ENCODE assay signal across 1 cellular context in genomic region chr2:46326231-46326980, GRCh38.
TF ChIP-seq lines count a peak whose summit lies in the region.

No MANE protein-coding gene starts in this region.

TF ChIP-seq in HepG2, 621 proteins besides CTCF, POLR2A, EP300 and RAD21 (continued from another document and continues in another):
- peak; percentile 84 for TF ChIP-seq RERE (CRISPR knock-in tag; IDR thresholded peaks at IDR 0.05; ENCODE audit: low read depth)
- TF ChIP-seq SIN3B (IDR thresholded peaks at IDR 0.05; ENCODE audit: low read length): no peak
- TF ChIP-seq, protein P1, sequence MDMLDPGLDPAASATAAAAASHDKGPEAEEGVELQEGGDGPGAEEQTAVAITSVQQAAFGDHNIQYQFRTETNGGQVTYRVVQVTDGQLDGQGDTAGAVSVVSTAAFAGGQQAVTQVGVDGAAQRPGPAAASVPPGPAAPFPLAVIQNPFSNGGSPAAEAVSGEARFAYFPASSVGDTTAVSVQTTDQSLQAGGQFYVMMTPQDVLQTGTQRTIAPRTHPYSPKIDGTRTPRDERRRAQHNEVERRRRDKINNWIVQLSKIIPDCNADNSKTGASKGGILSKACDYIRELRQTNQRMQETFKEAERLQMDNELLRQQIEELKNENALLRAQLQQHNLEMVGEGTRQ (IDR thresholded peaks at IDR 0.05; ENCODE audit: low read depth, low read length): peak; percentile 97
- TF ChIP-seq, protein P1 (CRISPR knock-in tag; IDR thresholded peaks at IDR 0.05; ENCODE audit: borderline replicate concordance): peak; percentile 98; the same call in 1 of the 2 replicates
- TF ChIP-seq POLR2AphosphoS5 (IDR thresholded peaks at IDR 0.05; ENCODE audit: low read depth, low read length): no peak
- TF ChIP-seq RFX3 (CRISPR knock-in tag; IDR thresholded peaks at IDR 0.05): no peak
- no peak for TF ChIP-seq SRSF1 (optimal IDR thresholded peaks at IDR 0.05; ENCODE audit: low read depth, low read length)
- TF ChIP-seq HNF4A (CRISPR knock-in tag; IDR thresholded peaks at IDR 0.05): peak; percentile 82
- peak; percentile 67 for TF ChIP-seq ZFY (CRISPR knock-in tag; IDR thresholded peaks at IDR 0.05)
- peak; percentile 87 for TF ChIP-seq ZNF607 (CRISPR knock-in tag; IDR thresholded peaks at IDR 0.05; ENCODE audit: borderline replicate concordance)
- TF ChIP-seq, protein P2, sequence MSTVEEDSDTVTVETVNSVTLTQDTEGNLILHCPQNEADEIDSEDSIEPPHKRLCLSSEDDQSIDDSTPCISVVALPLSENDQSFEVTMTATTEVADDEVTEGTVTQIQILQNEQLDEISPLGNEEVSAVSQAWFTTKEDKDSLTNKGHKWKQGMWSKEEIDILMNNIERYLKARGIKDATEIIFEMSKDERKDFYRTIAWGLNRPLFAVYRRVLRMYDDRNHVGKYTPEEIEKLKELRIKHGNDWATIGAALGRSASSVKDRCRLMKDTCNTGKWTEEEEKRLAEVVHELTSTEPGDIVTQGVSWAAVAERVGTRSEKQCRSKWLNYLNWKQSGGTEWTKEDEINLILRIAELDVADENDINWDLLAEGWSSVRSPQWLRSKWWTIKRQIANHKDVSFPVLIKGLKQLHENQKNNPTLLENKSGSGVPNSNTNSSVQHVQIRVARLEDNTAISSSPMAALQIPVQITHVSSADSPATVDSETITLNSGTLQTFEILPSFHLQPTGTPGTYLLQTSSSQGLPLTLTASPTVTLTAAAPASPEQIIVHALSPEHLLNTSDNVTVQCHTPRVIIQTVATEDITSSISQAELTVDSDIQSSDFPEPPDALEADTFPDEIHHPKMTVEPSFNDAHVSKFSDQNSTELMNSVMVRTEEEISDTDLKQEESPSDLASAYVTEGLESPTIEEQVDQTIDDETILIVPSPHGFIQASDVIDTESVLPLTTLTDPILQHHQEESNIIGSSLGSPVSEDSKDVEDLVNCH (CRISPR knock-in tag; IDR thresholded peaks at IDR 0.05): peak; percentile 56; the same call in 1 of the 2 replicates
- peak; percentile 53; the same call in 1 of the 2 replicates for TF ChIP-seq ZNF598 (CRISPR knock-in tag; IDR thresholded peaks at IDR 0.05; ENCODE audit: borderline replicate concordance)
- TF ChIP-seq PRDM4 (CRISPR knock-in tag; IDR thresholded peaks at IDR 0.05; ENCODE audit: borderline replicate concordance): no peak
- TF ChIP-seq ZNF33A (CRISPR knock-in tag; IDR thresholded peaks at IDR 0.05; ENCODE audit: borderline replicate concordance): 0 out of 2 replicates have a peak, but pooled peaks have one; percentile 51
- no peak for TF ChIP-seq GTF2F1 (IDR thresholded peaks at IDR 0.05; ENCODE audit: low read length)
- TF ChIP-seq, protein P3, sequence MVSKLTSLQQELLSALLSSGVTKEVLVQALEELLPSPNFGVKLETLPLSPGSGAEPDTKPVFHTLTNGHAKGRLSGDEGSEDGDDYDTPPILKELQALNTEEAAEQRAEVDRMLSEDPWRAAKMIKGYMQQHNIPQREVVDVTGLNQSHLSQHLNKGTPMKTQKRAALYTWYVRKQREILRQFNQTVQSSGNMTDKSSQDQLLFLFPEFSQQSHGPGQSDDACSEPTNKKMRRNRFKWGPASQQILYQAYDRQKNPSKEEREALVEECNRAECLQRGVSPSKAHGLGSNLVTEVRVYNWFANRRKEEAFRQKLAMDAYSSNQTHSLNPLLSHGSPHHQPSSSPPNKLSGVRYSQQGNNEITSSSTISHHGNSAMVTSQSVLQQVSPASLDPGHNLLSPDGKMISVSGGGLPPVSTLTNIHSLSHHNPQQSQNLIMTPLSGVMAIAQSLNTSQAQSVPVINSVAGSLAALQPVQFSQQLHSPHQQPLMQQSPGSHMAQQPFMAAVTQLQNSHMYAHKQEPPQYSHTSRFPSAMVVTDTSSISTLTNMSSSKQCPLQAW (CRISPR knock-in tag; IDR thresholded peaks at IDR 0.05): peak; percentile 89
- TF ChIP-seq FOXC1 (CRISPR knock-in tag; IDR thresholded peaks at IDR 0.05; ENCODE audit: borderline replicate concordance): peak; percentile 59; the same call in 1 of the 2 replicates
- TF ChIP-seq ZNF710 (CRISPR knock-in tag; IDR thresholded peaks at IDR 0.05; ENCODE audit: borderline replicate concordance): peak; percentile 99
- TF ChIP-seq ZNF24 (IDR thresholded peaks at IDR 0.05): 0 out of 2 replicates have a peak, but pooled peaks have one; percentile 16
- peak; percentile 29; the same call in 1 of the 2 replicates for TF ChIP-seq MEIS2 (CRISPR knock-in tag; IDR thresholded peaks at IDR 0.05)
- TF ChIP-seq KDM4B (CRISPR knock-in tag; IDR thresholded peaks at IDR 0.05): peak; percentile 80; the same call in 1 of the 2 replicates
- TF ChIP-seq, protein P4, sequence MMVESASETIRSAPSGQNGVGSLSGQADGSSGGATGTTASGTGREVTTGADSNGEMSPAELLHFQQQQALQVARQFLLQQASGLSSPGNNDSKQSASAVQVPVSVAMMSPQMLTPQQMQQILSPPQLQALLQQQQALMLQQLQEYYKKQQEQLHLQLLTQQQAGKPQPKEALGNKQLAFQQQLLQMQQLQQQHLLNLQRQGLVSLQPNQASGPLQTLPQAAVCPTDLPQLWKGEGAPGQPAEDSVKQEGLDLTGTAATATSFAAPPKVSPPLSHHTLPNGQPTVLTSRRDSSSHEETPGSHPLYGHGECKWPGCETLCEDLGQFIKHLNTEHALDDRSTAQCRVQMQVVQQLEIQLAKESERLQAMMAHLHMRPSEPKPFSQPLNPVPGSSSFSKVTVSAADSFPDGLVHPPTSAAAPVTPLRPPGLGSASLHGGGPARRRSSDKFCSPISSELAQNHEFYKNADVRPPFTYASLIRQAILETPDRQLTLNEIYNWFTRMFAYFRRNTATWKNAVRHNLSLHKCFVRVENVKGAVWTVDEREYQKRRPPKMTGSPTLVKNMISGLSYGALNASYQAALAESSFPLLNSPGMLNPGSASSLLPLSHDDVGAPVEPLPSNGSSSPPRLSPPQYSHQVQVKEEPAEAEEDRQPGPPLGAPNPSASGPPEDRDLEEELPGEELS (CRISPR knock-in tag; IDR thresholded peaks at IDR 0.05): peak; percentile 92
- 0 out of 2 replicates have a peak, but pooled peaks have one; percentile 55 for TF ChIP-seq ZNF572 (CRISPR knock-in tag; IDR thresholded peaks at IDR 0.05)
- TF ChIP-seq, protein P5, sequence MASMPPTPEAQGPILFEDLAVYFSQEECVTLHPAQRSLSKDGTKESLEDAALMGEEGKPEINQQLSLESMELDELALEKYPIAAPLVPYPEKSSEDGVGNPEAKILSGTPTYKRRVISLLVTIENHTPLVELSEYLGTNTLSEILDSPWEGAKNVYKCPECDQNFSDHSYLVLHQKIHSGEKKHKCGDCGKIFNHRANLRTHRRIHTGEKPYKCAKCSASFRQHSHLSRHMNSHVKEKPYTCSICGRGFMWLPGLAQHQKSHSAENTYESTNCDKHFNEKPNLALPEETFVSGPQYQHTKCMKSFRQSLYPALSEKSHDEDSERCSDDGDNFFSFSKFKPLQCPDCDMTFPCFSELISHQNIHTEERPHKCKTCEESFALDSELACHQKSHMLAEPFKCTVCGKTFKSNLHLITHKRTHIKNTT (CRISPR knock-in tag; IDR thresholded peaks at IDR 0.05): no peak
- TF ChIP-seq ZNF431 (CRISPR knock-in tag; IDR thresholded peaks at IDR 0.05; ENCODE audit: borderline replicate concordance, low read depth): 0 out of 2 replicates have a peak, but pooled peaks have one; percentile 44
- 0 out of 2 replicates have a peak, but pooled peaks have one; percentile 64 for TF ChIP-seq ZNF747 (CRISPR knock-in tag; IDR thresholded peaks at IDR 0.05; ENCODE audit: borderline replicate concordance)
- peak; percentile 48; the same call in 1 of the 2 replicates for TF ChIP-seq KLF11 (CRISPR knock-in tag; IDR thresholded peaks at IDR 0.05)
- peak; percentile 76; the same call in 1 of the 2 replicates for TF ChIP-seq ZMAT3 (CRISPR knock-in tag; conservative IDR thresholded peaks at IDR 0.05)
- peak; percentile 58; the same call in 1 of the 2 replicates for TF ChIP-seq ZNF556 (CRISPR knock-in tag; IDR thresholded peaks at IDR 0.05; ENCODE audit: borderline replicate concordance)
- no peak for TF ChIP-seq SRF (IDR thresholded peaks at IDR 0.05; ENCODE audit: low read depth, low read length)
